In the genomic region with DNA sequence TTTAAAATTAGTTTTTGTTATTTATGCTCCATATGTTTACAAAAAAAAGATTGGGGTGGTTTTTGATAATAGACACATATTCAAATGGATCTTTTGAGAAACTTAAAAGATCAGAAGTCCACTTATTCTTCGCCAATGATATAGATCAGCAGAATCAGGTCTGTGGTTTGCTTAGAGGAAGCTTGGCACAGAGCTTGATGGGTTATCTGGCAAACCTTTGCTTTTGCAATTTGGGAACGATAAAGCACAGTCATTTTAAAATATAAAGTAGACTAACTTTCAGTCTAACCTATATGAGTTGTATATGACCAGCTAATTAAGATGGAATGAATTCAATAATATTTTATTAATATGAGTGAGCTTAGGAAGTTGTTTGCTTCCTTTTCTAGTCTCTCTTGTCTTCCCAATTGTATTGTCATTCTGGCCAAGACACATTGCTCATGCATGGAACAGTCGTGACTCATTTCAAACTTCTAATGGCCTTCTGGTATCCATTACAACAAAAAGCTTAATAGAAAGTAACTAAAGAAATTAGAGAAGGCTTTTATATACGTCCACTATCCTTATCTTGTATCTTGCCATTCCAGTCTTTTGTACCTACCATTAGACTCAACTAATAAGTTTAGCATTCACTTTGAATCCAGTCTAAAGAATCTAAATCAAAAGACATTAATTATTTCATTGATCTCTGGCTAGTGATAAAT, we compare ENCODE assay signal across 16 cellular contexts.
DNase-seq lines count a peak whose midpoint lies in the region; ATAC-seq, FAIRE-seq and TF ChIP-seq lines count a peak whose summit lies in the region.
"Had no signal": no experiment of that assay in that cellular context is flagged by ENCODE, and none has a peak within 500 bp of the region (broad histone marks: within the 10 kb centered on the region; RNA-seq: fewer than 3 reads in every experiment).

No MANE protein-coding gene starts in this region.

- H3K9me3 Mint-ChIP-seq in WTC11 = no peaks in the 10 kb centered on the region

- H2AFZ ChIP-seq in endothelial cell of umbilical vein (ENCODE audit: low read depth, low read length) = no peak overlapping the region

- CTCF ChIA-PET in endothelial cell of umbilical vein (lab: Charles Lee) = interaction anchor here (0.9 to 3.8 kb wide), 10 partner anchors 12 to 223 kb away, joined by 3 to 21 read pairs (median 4); no protein-coding TSS in a partner anchor
- CTCF ChIA-PET in WTC11 (lab: Charles Lee) = interaction anchor here (2.0 kb wide), 1 partner anchor 223 kb away, joined by 5 read pairs; no protein-coding TSS in a partner anchor

- H3K9me3 ChIP-seq in endothelial cell of umbilical vein (replicated peaks; ENCODE audit: control insufficient read depth, insufficient read depth, low read length) = no peaks in the 10 kb centered on the region
- H3K9me3 ChIP-seq: BLaER1 treated with 17β-estradiol and CSF1 and Interleukin-3, amounts not matched to agents 10 nM and 100 nM; testis had no signal

- H3K27ac ChIP-seq in endothelial cell of umbilical vein (ENCODE audit: insufficient read depth, low read depth, low read length) = peak overlapping the region; percentile 97
- H3K27ac ChIP-seq: BLaER1 treated with 17β-estradiol and CSF1 and Interleukin-3, amounts not matched to agents 10 nM and 100 nM; testis had no signal

- FAIRE-seq in RCC 7860 (lab: Jason Lieb, UNC) = peak; percentile 74
- FAIRE-seq in endothelial cell of umbilical vein (lab: Jason Lieb, UNC) = peak; percentile 76
- FAIRE-seq: GM12878 had no signal

- TSS peak; percentile 77 for BruUV-seq in endothelial cell of umbilical vein (replicated peaks; lab: Mats Ljungman, UMichigan)

- H3K4me2 ChIP-seq in endothelial cell of umbilical vein (ENCODE audit: insufficient read depth, low read length) = peak overlapping the region; percentile 99

- intact Hi-C loops in endothelial cell of umbilical vein (cut with micrococcal nuclease) = loop anchor here (1.0 to 10.0 kb wide), 5 partner anchors 20 to 819 kb away; no protein-coding TSS in a partner anchor

- H3K36me3 Mint-ChIP-seq in WTC11 = no peaks in the 10 kb centered on the region

- H3K9ac ChIP-seq in endothelial cell of umbilical vein (replicated peaks; ENCODE audit: extremely low read depth, insufficient read depth, low read length) = peak overlapping the region; percentile 77
- H3K9ac ChIP-seq: BLaER1 treated with 17β-estradiol and CSF1 and Interleukin-3, amounts not matched to agents 10 nM and 100 nM had no signal

- H3K27ac Mint-ChIP-seq in WTC11 = no peak overlapping the region

- H3K4me3 Mint-ChIP-seq in WTC11 = no peak overlapping the region

- dilution Hi-C loops in endothelial cell of umbilical vein (cut with MboI; ENCODE audit: extremely low pct_ligation_motif_present, low sequenced_read_pairs) = loop anchor here (25.0 kb wide), 1 partner anchor 92 kb away; no protein-coding TSS in a partner anchor

- no peaks in the 10 kb centered on the region for H3K36me3 ChIP-seq in endothelial cell of umbilical vein (ENCODE audit: control insufficient read depth in 2 of 2, extremely low read depth in 1 of 2, insufficient read depth in 2 of 2, low read length in 2 of 2)
- H3K36me3 ChIP-seq: BLaER1 treated with 17β-estradiol and CSF1 and Interleukin-3, amounts not matched to agents 10 nM and 100 nM had no signal

- H3K27me3 Mint-ChIP-seq in WTC11 (ENCODE audit: low read depth) = no peaks in the 10 kb centered on the region; the same call in 1 of the 2 replicates

- no peaks in the 10 kb centered on the region for H3K4me1 Mint-ChIP-seq in WTC11

- H3K79me2 ChIP-seq in endothelial cell of umbilical vein (ENCODE audit: control insufficient read depth, insufficient read depth, low read length) = no peaks in the 10 kb centered on the region

- peaks cover 57% of the 10 kb centered on the region for H3K4me1 ChIP-seq in endothelial cell of umbilical vein (ENCODE audit: control insufficient read depth, extremely low read depth, insufficient read depth, low read length)
- H3K4me1 ChIP-seq: testis had no signal

- POLR2A ChIA-PET in endothelial cell of umbilical vein (lab: Charles Lee) = no interaction called here
- POLR2A ChIA-PET in WTC11 (lab: Charles Lee) = no interaction called here

- H3K27me3 ChIP-seq in endothelial cell of umbilical vein (ENCODE audit: control insufficient read depth in 2 of 2, insufficient read depth in 2 of 2, low read length in 2 of 2) = no peaks in the 10 kb centered on the region
- H3K27me3 ChIP-seq: BLaER1 treated with 17β-estradiol and CSF1 and Interleukin-3, amounts not matched to agents 10 nM and 100 nM; testis had no signal

- ATAC-seq in GM18511 (IDR thresholded peaks at IDR 0.05; ENCODE audit: unreplicated experiment) (no peak), WTC11 (no peak)
- ATAC-seq: GM12878 had no signal

- peak overlapping the region in 2 of 3 experiments; percentile 21 to 57 for H3K4me3 ChIP-seq in endothelial cell of umbilical vein (replicated peaks in 1 of 3; ENCODE audit: insufficient read depth in 1 of 3, low read depth in 1 of 3, low read length in 3 of 3)
- H3K4me3 ChIP-seq: BLaER1 treated with 17β-estradiol and CSF1 and Interleukin-3, amounts not matched to agents 10 nM and 100 nM; GM12878; testis had no signal

- no peaks in the 10 kb centered on the region for H4K20me1 ChIP-seq in endothelial cell of umbilical vein (replicated peaks; ENCODE audit: control insufficient read depth, extremely low read depth, insufficient read depth, low read length)
- H4K20me1 ChIP-seq: BLaER1 treated with 17β-estradiol and CSF1 and Interleukin-3, amounts not matched to agents 10 nM and 100 nM had no signal

- TF ChIP-seq POLR2A in endothelial cell of umbilical vein (IDR thresholded peaks at IDR 0.05; ENCODE audit: low read depth, low read length) = no peak

- no peaks in the 10 kb centered on the region for H3K9me1 ChIP-seq in endothelial cell of umbilical vein (replicated peaks; ENCODE audit: control insufficient read depth, extremely low read depth, insufficient read depth, low read length)

- no peak for TF ChIP-seq CTCF in endothelial cell of umbilical vein (IDR thresholded peaks at IDR 0.05; ENCODE audit: extremely low read depth in 1 of 2, insufficient read depth in 1 of 2, low read depth in 1 of 2, low read length in 2 of 2)
- TF ChIP-seq CTCF in WTC11 (IDR thresholded peaks at IDR 0.05) = no peak

- DNase-seq in ELR (ENCODE audit: low read depth) (peak; percentile 88), RCC 7860 (ENCODE audit: low spot score) (peak; percentile 35), endothelial cell of umbilical vein (ENCODE audit: low read depth, low spot score) (peak; percentile 83), renal cortical epithelial cell (ENCODE audit: low read depth) (peak; percentile 73), WTC11 (ENCODE audit: low spot score) (no peak)
- DNase-seq in central memory CD4-positive, alpha-beta T cell = no peak
- no peak for DNase-seq in activated CD4-positive, CD25-positive, alpha-beta regulatory T cell (lab: John Stamatoyannopoulos, UW)
- DNase-seq: amygdala; DMS79; head of caudate nucleus; NCI-H774; stimulated activated CD4-positive, alpha-beta T cell treated with anti-CD3 and anti-CD28 coated beads, Interleukin-15, amount 100 ng/mL, for 24 hours; testis had no signal

TF ChIP-seq in endothelial cell of umbilical vein, 7 proteins besides CTCF, POLR2A, EP300 and RAD21:
- peak; percentile 89 for TF ChIP-seq FOS (IDR thresholded peaks at IDR 0.05; ENCODE audit: borderline replicate concordance, insufficient read depth, low read length)
- peak; percentile 79 for TF ChIP-seq JUN (IDR thresholded peaks at IDR 0.05; ENCODE audit: borderline replicate concordance, insufficient read depth, insufficient read length, low read depth)
- TF ChIP-seq MAX (IDR thresholded peaks at IDR 0.05; ENCODE audit: insufficient read depth, insufficient read length) = no peak
- no peak for TF ChIP-seq EZH2 (IDR thresholded peaks at IDR 0.05; ENCODE audit: borderline replicate concordance, low read depth, low read length, severe bottlenecking)
- no peak for TF ChIP-seq MYC (IDR thresholded peaks at IDR 0.05; ENCODE audit: low read depth, low read length)
- TF ChIP-seq POLR2AphosphoS5 (IDR thresholded peaks at IDR 0.05; ENCODE audit: insufficient read depth, low read depth, low read length) = peak; percentile 47
- TF ChIP-seq GATA2 (IDR thresholded peaks at IDR 0.05; ENCODE audit: insufficient read depth, insufficient read length, low read depth, low read length) = peak; percentile 91

TF ChIP-seq in WTC11, 78 proteins besides CTCF, POLR2A, EP300 and RAD21 (continues in another document):
- TF ChIP-seq ZNF317 (CRISPR knock-in tag; IDR thresholded peaks at IDR 0.05; ENCODE audit: borderline replicate concordance, low read depth) (no peak), KAT7 (CRISPR knock-in tag; IDR thresholded peaks at IDR 0.05; ENCODE audit: borderline replicate concordance) (no peak), RORB (CRISPR knock-in tag; IDR thresholded peaks at IDR 0.05) (no peak), ZNF138 (CRISPR knock-in tag; conservative IDR thresholded peaks at IDR 0.05) (no peak), MXD4 (CRISPR knock-in tag; IDR thresholded peaks at IDR 0.05; ENCODE audit: borderline replicate concordance) (no peak), ZNF121 (CRISPR knock-in tag; IDR thresholded peaks at IDR 0.05) (no peak), EMX1 (CRISPR knock-in tag; IDR thresholded peaks at IDR 0.05) (no peak), JUN (CRISPR knock-in tag; IDR thresholded peaks at IDR 0.05) (no peak), NFE2L1 (CRISPR knock-in tag; IDR thresholded peaks at IDR 0.05) (no peak)
- TF ChIP-seq, protein P1, sequence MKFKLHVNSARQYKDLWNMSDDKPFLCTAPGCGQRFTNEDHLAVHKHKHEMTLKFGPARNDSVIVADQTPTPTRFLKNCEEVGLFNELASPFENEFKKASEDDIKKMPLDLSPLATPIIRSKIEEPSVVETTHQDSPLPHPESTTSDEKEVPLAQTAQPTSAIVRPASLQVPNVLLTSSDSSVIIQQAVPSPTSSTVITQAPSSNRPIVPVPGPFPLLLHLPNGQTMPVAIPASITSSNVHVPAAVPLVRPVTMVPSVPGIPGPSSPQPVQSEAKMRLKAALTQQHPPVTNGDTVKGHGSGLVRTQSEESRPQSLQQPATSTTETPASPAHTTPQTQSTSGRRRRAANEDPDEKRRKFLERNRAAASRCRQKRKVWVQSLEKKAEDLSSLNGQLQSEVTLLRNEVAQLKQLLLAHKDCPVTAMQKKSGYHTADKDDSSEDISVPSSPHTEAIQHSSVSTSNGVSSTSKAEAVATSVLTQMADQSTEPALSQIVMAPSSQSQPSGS (CRISPR knock-in tag; IDR thresholded peaks at IDR 0.05; ENCODE audit: borderline replicate concordance, low read depth) = no peak

Comparison
In these comparisons a context has a peak if more than half of its experiments do, and no peak if none do; other contexts are left out.
1. DNase-seq: peak in ELR (single experiment), RCC 7860 (single experiment), endothelial cell of umbilical vein (single experiment) and renal cortical epithelial cell (single experiment); none in central memory CD4-positive, alpha-beta T cell (single experiment), activated CD4-positive, CD25-positive, alpha-beta regulatory T cell (0 of 4) and WTC11 (single experiment).